20 cellular contexts compared by ENCODE assay signal in genomic region chr6:112234596-112234995, GRCh38. TPM values are rescaled to one million over a fixed set of nuclear protein-coding genes. Genes with fewer than 3 reads are reported as not detected.
A peak's percentile ranks its signal among the peaks of the same experiment; 100 is the strongest.
DNase-seq lines count a peak whose midpoint lies in the region; TF ChIP-seq lines count a peak whose summit lies in the region.
"Had no signal": no experiment of that assay in that cellular context is flagged by ENCODE, and none has a peak within 500 bp of the region (broad histone marks: within the 10 kb centered on the region; RNA-seq: fewer than 3 reads in every experiment).

No MANE protein-coding gene starts in this region.

- DNase-seq in astrocyte of the hippocampus (ENCODE audit: low read depth, low spot score) (peak; percentile 51), fibroblast of villous mesenchyme (ENCODE audit: low read depth) (peak; percentile 60), OCI-LY7 (ENCODE audit: low spot score) (no peak), NCI-H524 (lab: John Stamatoyannopoulos, UW) (no peak), mucosa of gallbladder (ENCODE audit: low spot score) (no peak), NCI-H226 (no peak)
- DNase-seq: ACHN; activated CD4-positive, alpha-beta T cell treated with anti-CD3 and anti-CD28 coated beads, Interleukin-2, amount 10 ng/mL, durations not matched to agents 7 days and 5 days; activated CD8-positive, alpha-beta memory T cell treated with anti-CD3 and anti-CD28 coated beads, Interleukin-2, amount 50 U/mL, for 48 hours; activated gamma-delta T cell; CD4-positive, CD25-positive, alpha-beta regulatory T cell; colonic mucosa; DND-41; hippocampal formation; nucleus accumbens; small intestine; upper lobe of left lung had no signal

- H3K27ac ChIP-seq in ACC112 (ENCODE audit: low read depth, low read length) (peak overlapping the region; percentile 96), skeletal muscle tissue (ENCODE audit: low read depth, low read length) (peak overlapping the region; percentile 45), OCI-LY7 (ENCODE audit: low read depth, low read length, poor library complexity, severe bottlenecking) (no peak overlapping the region)

- H3K79me2 ChIP-seq in ACC112 (ENCODE audit: control insufficient read depth, insufficient read depth, low read length, unreplicated experiment) (peaks cover 56% of the 10 kb centered on the region), OCI-LY7 (ENCODE audit: insufficient read depth, low read depth, low read length) (no peaks in the 10 kb centered on the region)

- TF ChIP-seq CTCF in fibroblast of villous mesenchyme (IDR thresholded peaks at IDR 0.05; ENCODE audit: insufficient read depth, low read depth, low read length) (no peak), OCI-LY7 (conservative IDR thresholded peaks at IDR 0.05; ENCODE audit: low read length) (no peak)

- H4K20me1 ChIP-seq in OCI-LY7 (ENCODE audit: insufficient read depth, low read length) = no peaks in the 10 kb centered on the region

- no TSS peak for BruUV-seq in OCI-LY7 (replicated peaks; lab: Mats Ljungman, UMichigan)

- H3K9me2 ChIP-seq in OCI-LY7 (ENCODE audit: insufficient read depth, low read length) = no peaks in the 10 kb centered on the region

- H3K4me1 ChIP-seq in ACC112 (ENCODE audit: control insufficient read depth, insufficient read depth, low read length, unreplicated experiment) = peaks cover 68% of the 10 kb centered on the region
- peaks cover 0 to 17% (median 16%) of the 10 kb centered on the region in 3 donors for H3K4me1 ChIP-seq in skeletal muscle tissue (ENCODE audit: control insufficient read depth in 3 of 3, insufficient read depth in 3 of 3, low read length in 3 of 3)
- no peaks in the 10 kb centered on the region for H3K4me1 ChIP-seq in OCI-LY7 (ENCODE audit: insufficient read depth, low read length, poor library complexity, severe bottlenecking)
- H3K4me1 ChIP-seq: colonic mucosa had no signal

- intact Hi-C loops in OCI-LY7 (cut with micrococcal nuclease; ENCODE audit: unreplicated experiment) = no loop called here

- H3K9me3 ChIP-seq in skeletal muscle tissue (ENCODE audit: control insufficient read depth in 3 of 3, low read length in 3 of 3) = no peaks in the 10 kb centered on the region
- no peaks in the 10 kb centered on the region for H3K9me3 ChIP-seq in OCI-LY7 (ENCODE audit: low read length)
- H3K9me3 ChIP-seq: colonic mucosa, upper lobe of left lung had no signal

- H2AFZ ChIP-seq in ACC112 (ENCODE audit: low read length, unreplicated experiment) (peak overlapping the region; percentile 6), OCI-LY7 (ENCODE audit: low read length) (no peak overlapping the region)
- H2AFZ ChIP-seq: GM23338 had no signal

- H3K9ac ChIP-seq in skeletal muscle tissue (ENCODE audit: low read depth in 1 of 3, low read length in 3 of 3) = no peak overlapping the region

- CTCF ChIA-PET in OCI-LY7 (lab: Charles Lee; ENCODE audit: unreplicated experiment) = no interaction called here

- peak overlapping the region; percentile 31 for H3K4me3 ChIP-seq in ACC112 (ENCODE audit: low read depth, low read length)
- no peak overlapping the region for H3K4me3 ChIP-seq in fibroblast of villous mesenchyme (ENCODE audit: low read depth, low read length)
- H3K4me3 ChIP-seq in skeletal muscle tissue (ENCODE audit: low read length in 3 of 3) = no peak overlapping the region
- no peak overlapping the region for H3K4me3 ChIP-seq in OCI-LY7 (ENCODE audit: low read depth, low read length, poor library complexity, severe bottlenecking)
- H3K4me3 ChIP-seq: colonic mucosa, GM23338, upper lobe of left lung had no signal

- POLR2A ChIA-PET in OCI-LY7 (lab: Charles Lee) = interaction anchor here (0.9 to 1.3 kb wide), 2 partner anchors 17 to 39 kb away, joined by 3 read pairs; no protein-coding TSS in a partner anchor

- H3K27me3 ChIP-seq in ACC112 (ENCODE audit: insufficient read depth, low read length) = no peaks in the 10 kb centered on the region
- no peaks in the 10 kb centered on the region for H3K27me3 ChIP-seq in skeletal muscle tissue (ENCODE audit: control insufficient read depth in 3 of 3, insufficient read depth in 3 of 3, low read length in 3 of 3)
- H3K27me3 ChIP-seq: colonic mucosa, upper lobe of left lung had no signal

- 0 out of 2 replicates have a peak, but pooled peaks cover 2% of the 10 kb centered on the region for H3K36me3 ChIP-seq in ACC112 (ENCODE audit: insufficient read depth, low read length)
- no peaks in the 10 kb centered on the region for H3K36me3 ChIP-seq in skeletal muscle tissue (ENCODE audit: control insufficient read depth in 3 of 3, insufficient read depth in 3 of 3, low read length in 3 of 3)
- H3K36me3 ChIP-seq in OCI-LY7 (ENCODE audit: insufficient read depth, low read length) = no peaks in the 10 kb centered on the region
- H3K36me3 ChIP-seq: colonic mucosa, upper lobe of left lung had no signal

- no peak overlapping the region for H3K4me2 ChIP-seq in OCI-LY7 (ENCODE audit: low read length)
- H3K4me2 ChIP-seq: GM23338 had no signal

RNA-seq across cellular contexts. Expression of gene LAMA4, which starts 19.8 kb away (rescaled TPM):
- total RNA-seq in fibroblast of villous mesenchyme (197 and 481 TPM in 2 replicates), skeletal muscle tissue (248 TPM), OCI-LY7 (2022) (not detected in 2 replicates), mucosa of gallbladder (67.8 TPM)
- not detected in 2 replicates for total RNA-seq in OCI-LY7 (2014; rRNA removed; shearing (Covaris generic))
- total RNA-seq: activated CD4-positive, alpha-beta T cell treated with anti-CD3 and anti-CD28 coated beads, Interleukin-2, amount 10 ng/mL, durations not matched to agents 7 days and 5 days; CD4-positive, CD25-positive, alpha-beta regulatory T cell had no signal

Comparison
In these comparisons a context has a peak if more than half of its experiments do, and no peak if none do; other contexts are left out.
1. DNase-seq: peak in astrocyte of the hippocampus (single experiment) and fibroblast of villous mesenchyme (single experiment); none in OCI-LY7 (single experiment), NCI-H524 (0 of 2), mucosa of gallbladder (single experiment) and NCI-H226 (single experiment).
2. RNA of gene LAMA4, which starts 19.8 kb away (total RNA-seq): 197 to 481 TPM in fibroblast of villous mesenchyme, 248 TPM in skeletal muscle tissue (single experiment) and 67.8 TPM in mucosa of gallbladder (single experiment); not detected in OCI-LY7; every median in the first group is over 10 times any median in the second.